Comparison of ENCODE assay signal across 8 cellular contexts in the genomic region with DNA sequence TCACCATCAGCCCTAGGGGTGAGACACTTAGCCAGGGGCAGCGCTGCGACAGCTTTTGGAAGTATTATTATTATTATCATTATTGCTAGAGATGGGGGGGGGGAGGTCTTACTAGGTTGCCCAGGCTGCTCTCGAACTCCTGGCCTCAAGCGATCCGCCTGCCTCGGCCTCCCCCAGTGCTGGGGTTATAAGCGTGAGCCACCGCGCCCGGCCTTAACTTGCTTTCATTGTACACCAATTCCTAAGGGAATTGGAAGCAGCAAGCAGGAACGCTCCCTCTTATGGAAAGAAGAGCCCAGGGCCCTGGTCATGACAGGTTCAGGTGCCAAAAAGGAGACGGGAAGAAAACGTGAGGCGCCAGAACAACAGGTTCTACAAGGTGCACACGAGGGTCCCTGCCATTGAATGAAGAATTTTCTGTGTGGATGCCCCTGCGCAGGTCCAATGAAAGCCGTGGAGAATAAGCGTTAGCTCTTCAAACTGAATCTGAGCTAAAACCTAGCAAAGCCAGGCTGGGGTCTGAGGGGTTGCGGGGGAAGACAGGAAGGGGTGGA. TPM values are rescaled to one million over a fixed set of nuclear protein-coding genes. Genes with fewer than 3 reads are reported as not detected.
DNase-seq lines count a peak whose midpoint lies in the region; ATAC-seq and TF ChIP-seq lines count a peak whose summit lies in the region.

No MANE protein-coding gene starts in this region.

- H3K27ac Mint-ChIP-seq in activated CD8-positive, alpha-beta memory T cell treated with anti-CD3 and anti-CD28 coated beads, Interleukin-2, amount 10 ng/mL, durations not matched to agents 7 days and 5 days, result peak overlapping the region; percentile 97
- H3K27ac Mint-ChIP-seq in T-cell, result peak overlapping the region in 1 of 2 donors; percentile 98

- H3K27me3 ChIP-seq in thyroid gland, result no peaks in the 10 kb centered on the region

- POLR2A ChIA-PET in T-cell (lab: Charles Lee), result interaction anchor here in 1 of 2 donors (0.6 kb wide), 1 partner anchor 96 kb away, joined by 3 read pairs; no protein-coding TSS in a partner anchor

- H3K27ac ChIP-seq in thyroid gland, result no peak overlapping the region

- intact Hi-C loops in thyroid gland (cut with DNase I), result no loop called here

- no peak for ATAC-seq in activated CD8-positive, alpha-beta memory T cell treated with anti-CD3 and anti-CD28 coated beads, Interleukin-2, amount 10 ng/mL, durations not matched to agents 7 days and 5 days
- no peak for ATAC-seq in T-cell (replicated peaks in 1 of 4)
- ATAC-seq in HG02642 (IDR thresholded peaks at IDR 0.05; ENCODE audit: poor library complexity, unreplicated experiment), result no peak

- DNase-seq in activated CD8-positive, alpha-beta memory T cell treated with anti-CD3 and anti-CD28 coated beads, Interleukin-2, amount 10 ng/mL, durations not matched to agents 7 days and 5 days, result no peak
- DNase-seq in activated CD8-positive, alpha-beta memory T cell treated with anti-CD3 and anti-CD28 coated beads for 24 hours, result no peak
- DNase-seq in T-cell (no peak), globus pallidus (ENCODE audit: low spot score) (peak; percentile 37), superior temporal gyrus (ENCODE audit: extremely low spot score) (peak; percentile 36), midbrain (lab: John Stamatoyannopoulos, UW) (no peak), thyroid gland (no peak)

- peaks cover 17 to 28% of the 10 kb centered on the region in 2 donors for H3K4me1 ChIP-seq in thyroid gland

- peak overlapping the region; percentile 97 for H3K4me3 Mint-ChIP-seq in activated CD8-positive, alpha-beta memory T cell treated with anti-CD3 and anti-CD28 coated beads, Interleukin-2, amount 10 ng/mL, durations not matched to agents 7 days and 5 days
- H3K4me3 Mint-ChIP-seq in T-cell, result peak overlapping the region; percentile 91 to 99 (median 95)

- H3K9me3 ChIP-seq in thyroid gland, result no peaks in the 10 kb centered on the region

- peaks cover 32% of the 10 kb centered on the region for H3K4me1 Mint-ChIP-seq in activated CD8-positive, alpha-beta memory T cell treated with anti-CD3 and anti-CD28 coated beads, Interleukin-2, amount 10 ng/mL, durations not matched to agents 7 days and 5 days
- H3K4me1 Mint-ChIP-seq in T-cell, result peaks cover 41 to 46% (median 41%) of the 10 kb centered on the region in 3 donors

- H3K4me3 ChIP-seq in thyroid gland (replicated peaks in 1 of 3), result no peak overlapping the region

- no peaks in the 10 kb centered on the region for H3K9me3 Mint-ChIP-seq in activated CD8-positive, alpha-beta memory T cell treated with anti-CD3 and anti-CD28 coated beads, Interleukin-2, amount 10 ng/mL, durations not matched to agents 7 days and 5 days (ENCODE audit: low read depth)
- no peaks in the 10 kb centered on the region for H3K9me3 Mint-ChIP-seq in T-cell

- peaks cover under 1 to 16% of the 10 kb centered on the region in 2 donors for H3K36me3 ChIP-seq in thyroid gland

- WGBS in thyroid gland, 2 donors, result 27 to 30% methylated on average over 19 of the region's 19 CpGs

- TF ChIP-seq CTCF in thyroid gland (IDR thresholded peaks at IDR 0.05), result no peak

- CTCF ChIA-PET in activated CD8-positive, alpha-beta memory T cell treated with anti-CD3 and anti-CD28 coated beads, Interleukin-2, amount 10 ng/mL, durations not matched to agents 7 days and 5 days (lab: Charles Lee), result interaction anchor here (0.5 to 2.3 kb wide), 12 partner anchors 10 to 486 kb away, joined by 3 to 20 read pairs (median 3); partner anchors contain the start of gene TTYH2
- CTCF ChIA-PET in T-cell (lab: Charles Lee), result interaction anchor here (0.6 to 1.7 kb wide), 9 partner anchors 8 to 1581 kb away, joined by 3 to 12 read pairs (median 6); partner anchors contain the start of genes TTYH2 (in 1 of the 2) and UNK (in 1 of the 2)

- peaks cover 22% of the 10 kb centered on the region for H3K27me3 Mint-ChIP-seq in activated CD8-positive, alpha-beta memory T cell treated with anti-CD3 and anti-CD28 coated beads, Interleukin-2, amount 10 ng/mL, durations not matched to agents 7 days and 5 days
- peaks cover 10 to 22% of the 10 kb centered on the region in 2 donors for H3K27me3 Mint-ChIP-seq in T-cell

- TF ChIP-seq POLR2A in thyroid gland (IDR thresholded peaks at IDR 0.05), result no peak

- peaks cover 27% of the 10 kb centered on the region for H3K36me3 Mint-ChIP-seq in activated CD8-positive, alpha-beta memory T cell treated with anti-CD3 and anti-CD28 coated beads, Interleukin-2, amount 10 ng/mL, durations not matched to agents 7 days and 5 days
- peaks cover 15% of the 10 kb centered on the region for H3K36me3 Mint-ChIP-seq in T-cell

RNA-seq across cellular contexts. Expression of gene RPL38, which starts 0.5 kb away (rescaled TPM):
- 100 to 1,000 TPM; 921 to 988 TPM for total RNA-seq in activated CD8-positive, alpha-beta memory T cell treated with anti-CD3 and anti-CD28 coated beads, Interleukin-2, amount 10 ng/mL, durations not matched to agents 7 days and 5 days
- 1,000 to 10,000 TPM; 1,569 to 1,786 (median 1,717) TPM for total RNA-seq in T-cell
- 100 to 1,000 TPM; 320 to 657 (median 412) TPM for total RNA-seq in thyroid gland

RNA-seq across cellular contexts. Expression of gene TTYH2, which starts 10.4 kb away (rescaled TPM):
- 10 to 100 TPM in 1 of 2 experiments, 1 to 10 TPM in 1; 7.1 to 12.8 TPM for total RNA-seq in activated CD8-positive, alpha-beta memory T cell treated with anti-CD3 and anti-CD28 coated beads, Interleukin-2, amount 10 ng/mL, durations not matched to agents 7 days and 5 days
- 10 to 100 TPM; 10.0 to 21.7 (median 16.0) TPM for total RNA-seq in T-cell
- 10 to 100 TPM; 12.4 to 24.7 (median 18.8) TPM for total RNA-seq in thyroid gland

Comparison
In these comparisons a context has a peak if more than half of its experiments do, and no peak if none do; other contexts are left out.
1. DNase-seq: peak in globus pallidus (single experiment) and superior temporal gyrus (single experiment); none in activated CD8-positive, alpha-beta memory T cell treated with anti-CD3 and anti-CD28 coated beads, Interleukin-2, amount 10 ng/mL, durations not matched to agents 7 days and 5 days (single experiment), activated CD8-positive, alpha-beta memory T cell treated with anti-CD3 and anti-CD28 coated beads for 24 hours (single experiment), T-cell (0 of 34), midbrain (single experiment) and thyroid gland (0 of 2).